ENCODE assay signal across 10 cellular contexts in genomic region chr9:99253134-99253533, GRCh38.
DNase-seq lines count a peak whose midpoint lies in the region; ATAC-seq and TF ChIP-seq lines count a peak whose summit lies in the region.
"Had no signal": no experiment of that assay in that cellular context is flagged by ENCODE, and none has a peak within 500 bp of the region (broad histone marks: within the 10 kb centered on the region; RNA-seq: fewer than 3 reads in every experiment).

No MANE protein-coding gene starts in this region.

- peaks cover 12% of the 10 kb centered on the region for H3K4me1 ChIP-seq in DND-41 (ENCODE audit: insufficient read depth, low read length)

- H3K36me3 ChIP-seq in DND-41 (ENCODE audit: insufficient read depth, low read length) = no peaks in the 10 kb centered on the region
- H3K36me3 ChIP-seq: cardiac muscle cell had no signal

- no peak overlapping the region for H3K9ac ChIP-seq in DND-41 (ENCODE audit: low read depth, low read length)

- H4K20me1 ChIP-seq in DND-41 (ENCODE audit: insufficient read depth, low read length) = no peaks in the 10 kb centered on the region

- TF ChIP-seq CTCF in DND-41 (IDR thresholded peaks at IDR 0.05; ENCODE audit: borderline replicate concordance, extremely low read depth, low read length, poor library complexity, severe bottlenecking) = no peak

- H3K27ac ChIP-seq in DND-41 (ENCODE audit: low read length) = no peak overlapping the region
- H3K27ac ChIP-seq: cardiac muscle cell had no signal

- H2AFZ ChIP-seq in DND-41 (ENCODE audit: low read depth, low read length) = no peak overlapping the region

- TF ChIP-seq POLR2A in GM19099 (IDR thresholded peaks at IDR 0.05; ENCODE audit: extremely low read depth, insufficient read length, low read depth) = peak; percentile 48

- H3K4me2 ChIP-seq in DND-41 (ENCODE audit: insufficient read depth, low read length) = peak overlapping the region; percentile 42; the same call in 1 of the 2 replicates

- no peaks in the 10 kb centered on the region for H3K27me3 ChIP-seq in DND-41 (ENCODE audit: insufficient read depth, low read length, poor library complexity)
- H3K27me3 ChIP-seq: cardiac muscle cell had no signal

- no peaks in the 10 kb centered on the region for H3K9me3 ChIP-seq in DND-41 (ENCODE audit: insufficient read depth, low read length, severe bottlenecking)

- ATAC-seq in DND-41 (ENCODE audit: insufficient read depth, low read depth) (no peak), HG02970 (IDR thresholded peaks at IDR 0.05; ENCODE audit: low FRiP score, unreplicated experiment) (peak; percentile 24), SK-N-SH treated with all-trans-retinoic acid at 6 μM for 48 hours (no peak)

- no peaks in the 10 kb centered on the region for H3K79me2 ChIP-seq in DND-41 (ENCODE audit: insufficient read depth, low read length)

- DNase-seq in DND-41 (no peak), hypothalamus (lab: John Stamatoyannopoulos, UW) (no peak), HPDE6-E6E7 (ENCODE audit: extremely low spot score) (no peak), C1 segment of cervical spinal cord (lab: John Stamatoyannopoulos, UW) (no peak)
- DNase-seq in activated CD4-positive, CD25-positive, alpha-beta regulatory T cell treated with anti-CD3 and anti-CD28 coated beads, Interleukin-2, amount 50 U/mL, for 72 hours = peak; percentile 52
- DNase-seq: posterior cingulate gyrus had no signal

- H3K4me3 ChIP-seq in DND-41 (ENCODE audit: low read depth in 1 of 2, low read length in 2 of 2) = no peak overlapping the region
- H3K4me3 ChIP-seq: cardiac muscle cell had no signal

TF ChIP-seq in SK-N-SH treated with all-trans-retinoic acid at 6 μM for 48 hours, 23 proteins besides CTCF, POLR2A, EP300 and RAD21:
- no peak for TF ChIP-seq POU6F1 (CRISPR knock-in tag; IDR thresholded peaks at IDR 0.05; ENCODE audit: borderline replicate concordance, low read depth)
- no peak for TF ChIP-seq PPARA (CRISPR knock-in tag; IDR thresholded peaks at IDR 0.05; ENCODE audit: borderline replicate concordance)
- no peak for TF ChIP-seq PATZ1 (CRISPR knock-in tag; IDR thresholded peaks at IDR 0.05; ENCODE audit: borderline replicate concordance)
- TF ChIP-seq TCF4 (CRISPR knock-in tag; IDR thresholded peaks at IDR 0.05; ENCODE audit: borderline replicate concordance) = no peak
- no peak for TF ChIP-seq CSDC2 (CRISPR knock-in tag; IDR thresholded peaks at IDR 0.05)
- TF ChIP-seq ZNF565 (CRISPR knock-in tag; conservative IDR thresholded peaks at IDR 0.05; ENCODE audit: low read depth) = no peak
- no peak for TF ChIP-seq ZC3H10 (CRISPR knock-in tag; IDR thresholded peaks at IDR 0.05)
- TF ChIP-seq OSR1 (CRISPR knock-in tag; IDR thresholded peaks at IDR 0.05) = no peak
- TF ChIP-seq ESRRG (CRISPR knock-in tag; IDR thresholded peaks at IDR 0.05) = no peak
- TF ChIP-seq ARNTL (CRISPR knock-in tag; IDR thresholded peaks at IDR 0.05; ENCODE audit: borderline replicate concordance, low read depth) = no peak
- TF ChIP-seq ZNF8 (CRISPR knock-in tag; IDR thresholded peaks at IDR 0.05) = no peak
- TF ChIP-seq TSHZ2 (CRISPR knock-in tag; IDR thresholded peaks at IDR 0.05) = no peak
- TF ChIP-seq RARB (CRISPR knock-in tag; IDR thresholded peaks at IDR 0.05) = no peak
- TF ChIP-seq SNAI2 (CRISPR knock-in tag; IDR thresholded peaks at IDR 0.05) = no peak
- no peak for TF ChIP-seq CSRNP3 (CRISPR knock-in tag; IDR thresholded peaks at IDR 0.05)
- TF ChIP-seq ZFP30 (CRISPR knock-in tag; IDR thresholded peaks at IDR 0.05) = no peak
- TF ChIP-seq ISL1 (CRISPR knock-in tag; IDR thresholded peaks at IDR 0.05) = no peak
- TF ChIP-seq GLIS3 (CRISPR knock-in tag; IDR thresholded peaks at IDR 0.05) = no peak
TF ChIP-seq in SK-N-SH treated with all-trans-retinoic acid at 6 μM for 48 hours: peak in this region for 0.
